In genomic region chr5:67619636-67620035, GRCh38 we compare ENCODE assay signal across 24 cellular contexts.
"Had no signal": no experiment of that assay in that cellular context is flagged by ENCODE, and none has a peak within 500 bp of the region (broad histone marks: within the 10 kb centered on the region; RNA-seq: fewer than 3 reads in every experiment).

No MANE protein-coding gene starts in this region.

- DNase-seq: activated CD4-positive, alpha-beta T cell treated with anti-CD3 and anti-CD28 coated beads for 4 hours; activated CD8-positive, alpha-beta memory T cell treated with anti-CD3 and anti-CD28 coated beads, Interleukin-2, amount 50 U/mL, for 4 hours; activated CD8-positive, alpha-beta T cell treated with anti-CD3 and anti-CD28 coated beads for 36 hours; activated naive CD4-positive, alpha-beta T cell; amniotic stem cell; body of pancreas; central memory CD4-positive, alpha-beta T cell; KG1; MV-4-11; NCI-H1092 treated with DMSO at 0.1 percent for 48 hours; NCI-H1417 treated with DMSO at 0.1 percent for 48 hours; NCI-H1694; NCI-H2029 treated with DMSO at 0.1 percent for 48 hours; NCI-H345; NCI-H510A; NCI-H526 treated with DMSO at 0.1 percent for 48 hours; NCI-H82; Peyer's patch; Right ventricle myocardium superior; SW 1271 had no signal

- H3K27ac ChIP-seq: ascending aorta, body of pancreas, Peyer's patch, RWPE1, SJSA1 had no signal

- H3K27me3 ChIP-seq: ascending aorta, body of pancreas, Peyer's patch, SJSA1 had no signal

- H3K4me1 ChIP-seq: ascending aorta, body of pancreas, Peyer's patch, SJSA1 had no signal

- FAIRE-seq: bronchial epithelial cell had no signal

- H3K36me3 ChIP-seq: ascending aorta, Peyer's patch, SJSA1 had no signal

- H3K4me3 ChIP-seq: ascending aorta, body of pancreas, Peyer's patch, SJSA1 had no signal

- H3K9me3 ChIP-seq: ascending aorta, body of pancreas, Peyer's patch had no signal
